ENCODE assay signal across 16 cellular contexts in the genomic region with DNA sequence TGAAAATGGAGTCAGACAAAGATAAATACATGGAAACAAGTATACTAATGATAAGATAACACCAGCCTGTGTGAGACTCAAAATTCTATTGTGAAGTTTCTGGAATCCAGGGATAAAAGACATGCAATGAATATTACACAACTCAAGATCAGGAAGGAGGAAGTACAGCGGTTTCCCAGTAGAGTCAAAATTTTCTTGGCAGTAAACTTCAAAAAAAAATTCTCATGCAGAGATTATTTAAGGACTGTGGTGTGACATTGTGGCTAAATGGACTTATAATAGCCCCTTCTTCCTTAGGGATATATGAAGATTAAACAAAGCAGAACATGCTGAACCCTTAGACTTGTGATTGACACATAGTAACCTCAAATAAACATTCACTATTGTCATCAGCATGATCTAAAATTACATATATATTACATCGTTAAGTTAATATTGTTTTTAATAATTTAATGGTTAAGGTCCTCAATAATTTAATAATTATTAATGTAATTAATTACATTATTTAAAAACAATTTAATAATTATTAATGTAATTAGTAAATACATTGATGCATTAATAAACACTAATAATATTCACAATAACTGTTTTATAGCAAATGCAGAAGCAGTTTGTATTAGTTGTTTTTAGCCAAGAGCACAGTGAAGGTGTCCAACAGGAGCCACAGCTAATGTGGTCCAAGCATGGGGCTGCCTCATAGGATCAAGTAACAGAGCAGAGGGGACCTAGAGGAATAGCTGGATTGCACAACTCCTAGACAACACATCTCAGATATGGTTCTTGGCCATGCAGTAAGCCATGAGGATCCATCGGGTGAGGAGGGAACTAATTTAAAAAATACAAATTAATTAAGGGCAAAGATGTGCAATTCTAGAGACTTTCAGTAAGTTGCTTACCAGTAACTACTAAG.
DNase-seq lines count a peak whose midpoint lies in the region; ATAC-seq and TF ChIP-seq lines count a peak whose summit lies in the region.
"Had no signal": no experiment of that assay in that cellular context is flagged by ENCODE, and none has a peak within 500 bp of the region (broad histone marks: within the 10 kb centered on the region; RNA-seq: fewer than 3 reads in every experiment).

No MANE protein-coding gene starts in this region.

- TF ChIP-seq CTCF in AG10803 (conservative IDR thresholded peaks at IDR 0.05; ENCODE audit: low read length) (no peak), cardiac fibroblast (IDR thresholded peaks at IDR 0.05; ENCODE audit: low read depth, low read length) (no peak), liver (IDR thresholded peaks at IDR 0.05; ENCODE audit: low read depth, low read length, missing input control) (no peak)

- no peak overlapping the region for H3K4me3 ChIP-seq in AG10803 (ENCODE audit: low read length)
- H3K4me3 ChIP-seq in cardiac fibroblast (replicated peaks in 1 of 2; ENCODE audit: low read depth in 2 of 2, low read length in 2 of 2), result no peak overlapping the region
- no peak overlapping the region for H3K4me3 ChIP-seq in liver (ENCODE audit: low read depth in 1 of 3, low read length in 3 of 3)

- H3K9ac ChIP-seq in liver (ENCODE audit: low read depth in 1 of 2, low read length in 2 of 2), result no peak overlapping the region

- H3K9me3 ChIP-seq in liver (ENCODE audit: control insufficient read depth in 4 of 4, low read length in 3 of 4), result no peaks in the 10 kb centered on the region

- no peaks in the 10 kb centered on the region for H3K36me3 ChIP-seq in liver (ENCODE audit: control insufficient read depth in 4 of 4, insufficient read depth in 3 of 4, low read depth in 1 of 4, low read length in 3 of 4)

- no peaks in the 10 kb centered on the region for H3K4me1 ChIP-seq in liver (ENCODE audit: control insufficient read depth in 4 of 4, insufficient read depth in 4 of 4, low read length in 3 of 4)

- no peak overlapping the region for H3K27ac ChIP-seq in liver (ENCODE audit: low read depth in 1 of 2, low read length in 2 of 2)

- H3K27me3 ChIP-seq in liver (ENCODE audit: control insufficient read depth in 4 of 4, insufficient read depth in 4 of 4, low read length in 3 of 4), result no peaks in the 10 kb centered on the region

- peak; percentile 25 for DNase-seq in AG10803 (ENCODE audit: low read depth)
- DNase-seq in MV-4-11 (lab: John Stamatoyannopoulos, UW), result peak; percentile 75
- DNase-seq in cardiac fibroblast (ENCODE audit: low read depth in 2 of 2), result peak; percentile 41 to 90
- no peak for DNase-seq in dedifferentiated amniotic fluid mesenchymal stem cell (ENCODE audit: extremely low spot score)
- no peak for DNase-seq in effector CD8-positive, alpha-beta T cell (lab: John Stamatoyannopoulos, UW)
- DNase-seq in GM03348 (ENCODE audit: low spot score), result no peak
- DNase-seq: HFFc6; midbrain; NCI-H1105; NK-92 treated with Interleukin-12 subunit alpha and Interleukin-12 subunit beta, amount 100 ng/mL, for 24 hours; occipital lobe; stimulated activated CD4-positive, alpha-beta T cell treated with anti-CD3 and anti-CD28 coated beads, Interleukin-12 subunit alpha, Interleukin-12 subunit beta, amount 100 ng/mL, for 4 hours had no signal

- 75% methylated on average over 3 of the region's 3 CpGs for WGBS in liver

- no peak for TF ChIP-seq RAD21 in liver (IDR thresholded peaks at IDR 0.05)

- no peak for ATAC-seq in HG02798 (IDR thresholded peaks at IDR 0.05; ENCODE audit: poor library complexity, unreplicated experiment)
- ATAC-seq: activated CD4-positive, CD25-positive, alpha-beta regulatory T cell treated with anti-CD3 and anti-CD28 coated beads, Interleukin-2, amount 50 U/mL, for 24 hours; activated naive CD4-positive, alpha-beta T cell treated with anti-CD3 and anti-CD28 coated beads, Interleukin-2, amount 50 U/mL, for 72 hours had no signal

TF ChIP-seq in liver, 16 proteins besides CTCF, POLR2A, EP300 and RAD21:
- peak; percentile 47 for TF ChIP-seq NR2F2 (IDR thresholded peaks at IDR 0.05)
- TF ChIP-seq, protein P1, sequence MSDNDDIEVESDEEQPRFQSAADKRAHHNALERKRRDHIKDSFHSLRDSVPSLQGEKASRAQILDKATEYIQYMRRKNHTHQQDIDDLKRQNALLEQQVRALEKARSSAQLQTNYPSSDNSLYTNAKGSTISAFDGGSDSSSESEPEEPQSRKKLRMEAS (IDR thresholded peaks at IDR 0.05), result no peak

Comparison
In these comparisons a context has a peak if more than half of its experiments do, and no peak if none do; other contexts are left out.
1. DNase-seq: peak in AG10803 (single experiment), MV-4-11 (single experiment) and cardiac fibroblast (2 of 2); none in dedifferentiated amniotic fluid mesenchymal stem cell (single experiment), effector CD8-positive, alpha-beta T cell (single experiment) and GM03348 (single experiment).